In genomic region chr2:64204716-64205115, GRCh38 we compare ENCODE assay signal across 8 cellular contexts.
DNase-seq lines count a peak whose midpoint lies in the region; ATAC-seq and TF ChIP-seq lines count a peak whose summit lies in the region.

No MANE protein-coding gene starts in this region.

- H3K36me3 ChIP-seq in lower lobe of right lung = no peaks in the 10 kb centered on the region

- H3K4me3 Mint-ChIP-seq in activated CD4-positive, alpha-beta T cell treated with anti-CD3 and anti-CD28 coated beads, Interleukin-2, amount 10 ng/mL, durations not matched to agents 7 days and 5 days = no peak overlapping the region

- peak overlapping the region; percentile 87 for H3K27ac ChIP-seq in lower lobe of right lung
- peak overlapping the region; percentile 66 for H3K27ac ChIP-seq in temporal lobe (ENCODE audit: low read depth, low read length)

- in situ Hi-C loops in ACHN (cut with HindIII; ENCODE audit: low pct_ligation_motif_present, low pct_unique_long_range_greater_than_20kb, low sequenced_read_pairs) = no loop called here

- H3K27me3 ChIP-seq in lower lobe of right lung (ENCODE audit: low read depth) = no peaks in the 10 kb centered on the region

- no peak overlapping the region for H3K4me3 ChIP-seq in lower lobe of right lung

- no peak for DNase-seq in activated CD4-positive, alpha-beta T cell treated with anti-CD3 and anti-CD28 coated beads, Interleukin-2, amount 10 ng/mL, durations not matched to agents 7 days and 5 days
- DNase-seq in activated CD4-positive, alpha-beta T cell treated with anti-CD3 and anti-CD28 coated beads for 4 hours = no peak
- no peak for DNase-seq in activated naive CD4-positive, alpha-beta T cell treated with anti-CD3 and anti-CD28 coated beads, Interleukin-2, amount 50 U/mL, for 72 hours (ENCODE audit: low spot score in 2 of 2)
- DNase-seq in lower lobe of right lung (no peak), ACHN (no peak), NCI-H1092 treated with DMSO at 0.1 percent for 48 hours (lab: John Stamatoyannopoulos, UW) (no peak)

- H3K27ac Mint-ChIP-seq in activated CD4-positive, alpha-beta T cell treated with anti-CD3 and anti-CD28 coated beads, Interleukin-2, amount 10 ng/mL, durations not matched to agents 7 days and 5 days = peak overlapping the region; percentile 86
- peak overlapping the region; percentile 75 to 81 for H3K27ac Mint-ChIP-seq in activated naive CD4-positive, alpha-beta T cell treated with anti-CD3 and anti-CD28 coated beads, Interleukin-2, amount 50 U/mL, for 72 hours

- H3K4me1 Mint-ChIP-seq in activated CD4-positive, alpha-beta T cell treated with anti-CD3 and anti-CD28 coated beads, Interleukin-2, amount 10 ng/mL, durations not matched to agents 7 days and 5 days = peaks cover 61% of the 10 kb centered on the region

- peaks cover 8% of the 10 kb centered on the region for H3K36me3 Mint-ChIP-seq in activated CD4-positive, alpha-beta T cell treated with anti-CD3 and anti-CD28 coated beads, Interleukin-2, amount 10 ng/mL, durations not matched to agents 7 days and 5 days (ENCODE audit: low read depth)
- H3K36me3 Mint-ChIP-seq in activated naive CD4-positive, alpha-beta T cell treated with anti-CD3 and anti-CD28 coated beads, Interleukin-2, amount 50 U/mL, for 72 hours = peaks cover 0 to 11% of the 10 kb centered on the region in 2 donors

- POLR2A ChIA-PET in activated CD4-positive, alpha-beta T cell treated with anti-CD3 and anti-CD28 coated beads, Interleukin-2, amount 10 ng/mL, durations not matched to agents 7 days and 5 days (lab: Charles Lee) = no interaction called here

- CTCF ChIA-PET in activated CD4-positive, alpha-beta T cell treated with anti-CD3 and anti-CD28 coated beads, Interleukin-2, amount 10 ng/mL, durations not matched to agents 7 days and 5 days (lab: Charles Lee) = interaction anchor here (1.1 to 2.5 kb wide), 8 partner anchors 7 to 29 kb away, joined by 3 to 11 read pairs (median 4); no protein-coding TSS in a partner anchor

- H3K4me1 ChIP-seq in lower lobe of right lung = peaks cover 35% of the 10 kb centered on the region

- no peaks in the 10 kb centered on the region for H3K27me3 Mint-ChIP-seq in activated CD4-positive, alpha-beta T cell treated with anti-CD3 and anti-CD28 coated beads, Interleukin-2, amount 10 ng/mL, durations not matched to agents 7 days and 5 days

- peak; percentile 26 to 45 for ATAC-seq in activated naive CD4-positive, alpha-beta T cell treated with anti-CD3 and anti-CD28 coated beads, Interleukin-2, amount 50 U/mL, for 72 hours
- ATAC-seq in lower lobe of right lung (no peak), HG03442 (IDR thresholded peaks at IDR 0.05; ENCODE audit: unreplicated experiment) (no peak)

- H3K9me3 Mint-ChIP-seq in activated CD4-positive, alpha-beta T cell treated with anti-CD3 and anti-CD28 coated beads, Interleukin-2, amount 10 ng/mL, durations not matched to agents 7 days and 5 days = peaks cover 7% of the 10 kb centered on the region
- peaks cover 3% of the 10 kb centered on the region in 2 donors for H3K9me3 Mint-ChIP-seq in activated naive CD4-positive, alpha-beta T cell treated with anti-CD3 and anti-CD28 coated beads, Interleukin-2, amount 50 U/mL, for 72 hours

- TF ChIP-seq CTCF in lower lobe of right lung (IDR thresholded peaks at IDR 0.05) = no peak

- intact Hi-C loops in lower lobe of right lung (cut with DNase I) = no loop called here

- H3K9me3 ChIP-seq in lower lobe of right lung = no peaks in the 10 kb centered on the region

Comparison
In these comparisons a context has a peak if more than half of its experiments do, and no peak if none do; other contexts are left out.
1. ATAC-seq: peak in activated naive CD4-positive, alpha-beta T cell treated with anti-CD3 and anti-CD28 coated beads, Interleukin-2, amount 50 U/mL, for 72 hours (2 of 2); none in lower lobe of right lung (0 of 2) and HG03442 (single experiment).